Comparison of ENCODE assay signal across 15 cellular contexts in the genomic region with DNA sequence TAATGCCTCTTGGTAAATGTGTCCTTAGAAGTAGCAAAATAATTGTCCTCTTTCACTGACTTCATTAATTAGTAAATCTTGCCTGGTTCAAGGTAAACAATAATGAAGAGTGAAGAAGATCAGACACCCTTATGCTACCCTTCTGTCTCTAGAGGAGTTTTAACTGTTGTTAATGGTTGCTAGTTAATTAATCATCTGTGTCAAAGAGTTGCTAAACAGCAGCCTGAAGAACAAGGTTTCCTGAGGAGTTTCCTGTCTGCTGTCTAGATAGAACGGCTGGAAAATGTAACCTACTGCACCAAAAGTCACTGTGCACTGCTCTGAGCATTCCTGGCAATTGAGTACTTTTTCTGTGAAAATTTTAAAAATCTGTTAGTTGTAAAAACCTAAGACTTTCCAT.
DNase-seq lines count a peak whose midpoint lies in the region; ATAC-seq, FAIRE-seq and TF ChIP-seq lines count a peak whose summit lies in the region.
"Had no signal": no experiment of that assay in that cellular context is flagged by ENCODE, and none has a peak within 500 bp of the region (broad histone marks: within the 10 kb centered on the region; RNA-seq: fewer than 3 reads in every experiment).

No MANE protein-coding gene starts in this region.

- peak; percentile 95 for FAIRE-seq in islet of Langerhans (lab: Jason Lieb, UNC)

- H3K27ac Mint-ChIP-seq in HFFc6 = peak overlapping the region; percentile 68

- H3K27ac ChIP-seq in BLaER1 (0 out of 2 replicates have a peak overlapping the region, but pooled peaks have one; percentile 27), ascending aorta (no peak overlapping the region)
- H3K27ac ChIP-seq: epithelial cell of prostate had no signal

- H3K36me3 ChIP-seq in BLaER1 (peaks cover 55% of the 10 kb centered on the region), ascending aorta (peaks cover 0 to 16% of the 10 kb centered on the region in 2 donors)

- peaks cover 58% of the 10 kb centered on the region for H3K36me3 Mint-ChIP-seq in HFFc6 (ENCODE audit: low read depth)

- peak overlapping the region; percentile 60 for H3K4me2 ChIP-seq in BLaER1

- no peak overlapping the region for H3K4me3 ChIP-seq in BLaER1
- no peak overlapping the region for H3K4me3 ChIP-seq in ascending aorta

- H4K20me1 ChIP-seq in BLaER1 = no peaks in the 10 kb centered on the region

- DNase-seq in HFFc6 = no peak
- peak; percentile 74 for DNase-seq in amniotic epithelial cell (ENCODE audit: low read depth)
- DNase-seq in ascending aorta (ENCODE audit: low spot score in 2 of 2) = no peak
- DNase-seq in NCI-H1048 (lab: John Stamatoyannopoulos, UW) = no peak
- DNase-seq in occipital lobe (lab: John Stamatoyannopoulos, UW) = no peak
- DNase-seq: activated effector memory CD4-positive, alpha-beta T cell treated with anti-CD3 and anti-CD28 coated beads, Interleukin-2, amount 50 U/mL, for 16 hours; AML-193; EL; NCI-H2081 treated with DMSO at 0.1 percent for 48 hours; stimulated activated CD4-positive, alpha-beta T cell treated with anti-CD3 and anti-CD28 coated beads, Interleukin-4, amount 100 ng/mL, for 24 hours; SW 1271 had no signal

- no peaks in the 10 kb centered on the region for H3K27me3 Mint-ChIP-seq in HFFc6 (ENCODE audit: insufficient read depth)

- intact Hi-C loops in ascending aorta (cut with DNase I) = no loop called here

- H3K9me3 Mint-ChIP-seq in HFFc6 = no peaks in the 10 kb centered on the region

- H3K9me3 ChIP-seq in BLaER1 (no peaks in the 10 kb centered on the region), ascending aorta (no peaks in the 10 kb centered on the region)

- no peak for TF ChIP-seq CTCF in HFFc6 (IDR thresholded peaks at IDR 0.05)
- TF ChIP-seq CTCF in ascending aorta (IDR thresholded peaks at IDR 0.05) = no peak

- peaks cover 76% of the 10 kb centered on the region for H3K4me1 Mint-ChIP-seq in HFFc6 (ENCODE audit: low read depth)

- peaks cover 24% of the 10 kb centered on the region for H3K4me1 ChIP-seq in BLaER1
- no peaks in the 10 kb centered on the region for H3K4me1 ChIP-seq in ascending aorta

- H3K4me3 Mint-ChIP-seq in HFFc6 = no peak overlapping the region; the same call in 1 of the 2 replicates

- H3K27me3 ChIP-seq in BLaER1 = no peaks in the 10 kb centered on the region
- H3K27me3 ChIP-seq in ascending aorta = no peaks in the 10 kb centered on the region

- no peak overlapping the region for H3K9ac ChIP-seq in BLaER1

- ATAC-seq in activated CD4-positive, CD25-positive, alpha-beta regulatory T cell treated with anti-CD3 and anti-CD28 coated beads, Interleukin-2, amount 50 U/mL, for 24 hours = no peak
